Comparison of ENCODE assay signal across 23 cellular contexts in the genomic region with DNA sequence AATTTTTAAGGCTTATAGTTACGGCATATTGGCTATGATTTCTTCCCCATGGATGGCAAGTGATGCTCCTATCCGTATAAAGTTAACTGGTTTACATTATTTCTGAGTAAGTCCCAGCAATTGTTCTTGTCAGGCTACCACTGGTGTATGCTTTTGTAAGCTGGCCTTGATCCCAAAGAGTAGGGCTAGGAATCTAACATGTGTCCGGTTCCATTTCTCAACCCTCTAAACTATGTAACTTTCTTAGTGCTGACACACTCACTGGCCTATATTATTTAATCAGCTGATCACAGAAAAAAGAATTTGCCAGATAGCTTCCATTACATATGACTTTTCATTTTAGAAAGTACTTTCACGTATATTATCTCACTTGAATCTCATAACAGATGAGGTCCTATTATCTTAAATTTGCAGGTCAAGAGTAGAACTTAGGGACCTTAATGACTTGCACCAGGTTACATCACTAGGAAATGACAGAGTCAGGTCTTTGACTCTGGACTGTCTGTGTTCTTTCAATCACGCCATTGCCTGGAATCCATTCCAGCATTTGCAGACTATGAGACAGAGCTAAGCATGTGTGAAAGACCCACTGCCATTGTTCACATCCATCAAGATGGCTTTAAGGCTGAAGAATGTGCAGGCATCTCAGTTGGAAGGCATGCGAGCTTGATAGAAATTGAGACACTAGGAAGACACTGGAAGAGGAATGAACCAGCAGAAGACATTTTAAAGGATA.
DNase-seq lines count a peak whose midpoint lies in the region; ATAC-seq and TF ChIP-seq lines count a peak whose summit lies in the region.
"Had no signal": no experiment of that assay in that cellular context is flagged by ENCODE, and none has a peak within 500 bp of the region (broad histone marks: within the 10 kb centered on the region; RNA-seq: fewer than 3 reads in every experiment).

No MANE protein-coding gene starts in this region.

- peaks cover 4 to 34% (median 9%) of the 10 kb centered on the region in 5 donors for H3K27me3 Mint-ChIP-seq in naive thymus-derived CD8-positive, alpha-beta T cell

- peaks cover 0 to 7% (median 2%) of the 10 kb centered on the region in 9 donors for H3K9me3 Mint-ChIP-seq in naive thymus-derived CD8-positive, alpha-beta T cell
- H3K9me3 Mint-ChIP-seq: activated CD8-positive, alpha-beta T cell treated with anti-CD3 and anti-CD28 coated beads for 36 hours had no signal

- peak overlapping the region; percentile 43; the same call in 1 of the 2 replicates for H3K27ac ChIP-seq in HUES6 (ENCODE audit: low read depth, low read length)
- H3K27ac ChIP-seq in Peyer's patch, result no peak overlapping the region
- H3K27ac ChIP-seq: dorsolateral prefrontal cortex, parathyroid adenoma, uterus had no signal

- no peak overlapping the region for H3K27ac Mint-ChIP-seq in naive thymus-derived CD8-positive, alpha-beta T cell
- H3K27ac Mint-ChIP-seq: activated CD8-positive, alpha-beta T cell treated with anti-CD3 and anti-CD28 coated beads for 36 hours; CD8-positive, alpha-beta T cell; naive thymus-derived CD4-positive, alpha-beta T cell had no signal

- H3K4me1 ChIP-seq in HUES6 (ENCODE audit: control insufficient read depth, insufficient read depth, low read length) (peaks cover 14% of the 10 kb centered on the region; the same call in 1 of the 2 replicates), Peyer's patch (peaks cover 0 to 10% (median 0%) of the 10 kb centered on the region in 4 donors)
- H3K4me1 ChIP-seq: parathyroid adenoma, uterus had no signal

- H3K27me3 ChIP-seq in HUES6 (ENCODE audit: control insufficient read depth, insufficient read depth, low read length) (no peaks in the 10 kb centered on the region), kidney epithelial cell (ENCODE audit: control insufficient read depth, insufficient read depth, low read length) (no peaks in the 10 kb centered on the region), MG63 (no peaks in the 10 kb centered on the region), Peyer's patch (no peaks in the 10 kb centered on the region)
- H3K27me3 ChIP-seq: adrenal gland, dorsolateral prefrontal cortex, gastrocnemius medialis, uterus had no signal

- H3K4me3 Mint-ChIP-seq in naive thymus-derived CD8-positive, alpha-beta T cell, result no peak overlapping the region
- H3K4me3 Mint-ChIP-seq: activated CD8-positive, alpha-beta T cell treated with anti-CD3 and anti-CD28 coated beads for 36 hours; CD8-positive, alpha-beta T cell; naive thymus-derived CD4-positive, alpha-beta T cell had no signal

- no peak overlapping the region for H3K9ac ChIP-seq in HUES6 (ENCODE audit: low read length)
- H3K9ac ChIP-seq: parathyroid adenoma had no signal

- TF ChIP-seq CTCF in cardiac fibroblast (IDR thresholded peaks at IDR 0.05; ENCODE audit: low read depth, low read length) (no peak), kidney epithelial cell (IDR thresholded peaks at IDR 0.05; ENCODE audit: insufficient read depth, low read length, poor library complexity, severe bottlenecking) (no peak), Peyer's patch (IDR thresholded peaks at IDR 0.05) (no peak)

- TF ChIP-seq POLR2A in Peyer's patch (IDR thresholded peaks at IDR 0.05), result no peak

- 0 out of 2 replicates have a peak, but pooled peaks cover under 1% of the 10 kb centered on the region for H3K9me3 ChIP-seq in HUES6 (ENCODE audit: control insufficient read depth, insufficient read depth, low read depth, low read length)
- H3K9me3 ChIP-seq in MG63, result no peaks in the 10 kb centered on the region
- H3K9me3 ChIP-seq in Peyer's patch, result no peaks in the 10 kb centered on the region
- H3K9me3 ChIP-seq: adrenal gland, gastrocnemius medialis, uterus had no signal

- no peaks in the 10 kb centered on the region for H3K4me1 Mint-ChIP-seq in naive thymus-derived CD8-positive, alpha-beta T cell
- H3K4me1 Mint-ChIP-seq: naive thymus-derived CD4-positive, alpha-beta T cell had no signal

- no peak for ATAC-seq in naive thymus-derived CD8-positive, alpha-beta T cell
- ATAC-seq: activated CD8-positive, alpha-beta T cell treated with anti-CD3 and anti-CD28 coated beads for 36 hours; CD8-positive, alpha-beta T cell; gastrocnemius medialis; HCT116; naive thymus-derived CD4-positive, alpha-beta T cell; Right ventricle myocardium inferior; sciatic nerve had no signal

- peaks cover 0 to 4% (median 0%) of the 10 kb centered on the region in 3 donors for H3K36me3 Mint-ChIP-seq in naive thymus-derived CD8-positive, alpha-beta T cell
- H3K36me3 Mint-ChIP-seq: CD8-positive, alpha-beta T cell; naive thymus-derived CD4-positive, alpha-beta T cell had no signal

- H3K36me3 ChIP-seq in HUES6 (ENCODE audit: control insufficient read depth, insufficient read depth, low read length) (no peaks in the 10 kb centered on the region), kidney epithelial cell (ENCODE audit: control insufficient read depth, insufficient read depth, low read length) (no peaks in the 10 kb centered on the region), MG63 (no peaks in the 10 kb centered on the region), Peyer's patch (no peaks in the 10 kb centered on the region)
- H3K36me3 ChIP-seq: adrenal gland, gastrocnemius medialis, uterus had no signal

- POLR2A ChIA-PET in naive thymus-derived CD8-positive, alpha-beta T cell (lab: Charles Lee), result no interaction called here

- DNase-seq in cardiac fibroblast (ENCODE audit: low read depth in 2 of 2), result peak; percentile 36 to 88
- peak; percentile 42 for DNase-seq in kidney epithelial cell (ENCODE audit: low read depth)
- peak; percentile 49 for DNase-seq in skeletal muscle cell (ENCODE audit: low read depth)
- DNase-seq in MG63, result no peak
- no peak for DNase-seq in NCI-H1092 treated with DMSO at 0.1 percent for 48 hours (lab: John Stamatoyannopoulos, UW)
- no peak for DNase-seq in Peyer's patch
- DNase-seq in naive thymus-derived CD8-positive, alpha-beta T cell, result no peak
- DNase-seq: activated CD4-positive, CD25-positive, alpha-beta regulatory T cell treated with anti-CD3 and anti-CD28 coated beads, Interleukin-2, amount 50 U/mL, for 72 hours; activated CD8-positive, alpha-beta T cell treated with anti-CD3 and anti-CD28 coated beads for 36 hours; adrenal gland; CD8-positive, alpha-beta T cell; central memory CD4-positive, alpha-beta T cell; dorsolateral prefrontal cortex; gastrocnemius medialis; GDM1; naive thymus-derived CD4-positive, alpha-beta T cell; NCI-H774; uterus had no signal

- no peak overlapping the region for H3K4me3 ChIP-seq in HUES6 (ENCODE audit: low read depth, low read length)
- H3K4me3 ChIP-seq in cardiac fibroblast (replicated peaks in 1 of 2; ENCODE audit: low read depth in 2 of 2, low read length in 2 of 2), result no peak overlapping the region
- no peak overlapping the region for H3K4me3 ChIP-seq in kidney epithelial cell (ENCODE audit: low read depth, low read length)
- no peak overlapping the region for H3K4me3 ChIP-seq in skeletal muscle cell (ENCODE audit: low read depth, low read length)
- H3K4me3 ChIP-seq in MG63, result no peak overlapping the region
- H3K4me3 ChIP-seq in Peyer's patch, result no peak overlapping the region
- H3K4me3 ChIP-seq: adrenal gland, dorsolateral prefrontal cortex, gastrocnemius medialis, uterus had no signal

Comparison
In these comparisons a context has a peak if more than half of its experiments do, and no peak if none do; other contexts are left out.
1. DNase-seq: peak in cardiac fibroblast (2 of 2), kidney epithelial cell (single experiment) and skeletal muscle cell (single experiment); none in MG63 (single experiment), NCI-H1092 treated with DMSO at 0.1 percent for 48 hours (single experiment), Peyer's patch (0 of 3) and naive thymus-derived CD8-positive, alpha-beta T cell (0 of 10).